1 cellular context compared by ENCODE assay signal in genomic region chr2:225788571-225788970, GRCh38.
TF ChIP-seq lines count a peak whose summit lies in the region.

No MANE protein-coding gene starts in this region.

TF ChIP-seq in IMR-90, 13 proteins besides CTCF, POLR2A, EP300 and RAD21 (continued from another document):
- no peak for TF ChIP-seq BHLHE40 (IDR thresholded peaks at IDR 0.05; ENCODE audit: low read depth, low read length)
- no peak for TF ChIP-seq RFX5 (IDR thresholded peaks at IDR 0.05; ENCODE audit: low read depth, low read length)
- no peak for TF ChIP-seq SMC3 (IDR thresholded peaks at IDR 0.05; ENCODE audit: low read depth, low read length)
- TF ChIP-seq MXI1 (IDR thresholded peaks at IDR 0.05; ENCODE audit: borderline replicate concordance, low read depth, low read length): no peak
- no peak for TF ChIP-seq FOS (IDR thresholded peaks at IDR 0.05; ENCODE audit: low read depth, low read length)
- no peak for TF ChIP-seq CEBPB (IDR thresholded peaks at IDR 0.05; ENCODE audit: low read depth, low read length)
